8 cellular contexts compared by ENCODE assay signal in genomic region chr7:33905389-33906032, GRCh38. TPM values are rescaled to one million over a fixed set of nuclear protein-coding genes. Genes with fewer than 3 reads are reported as not detected.
A peak's percentile ranks its signal among the peaks of the same experiment; 100 is the strongest.
DNase-seq lines count a peak whose midpoint lies in the region; ATAC-seq and TF ChIP-seq lines count a peak whose summit lies in the region.

TSS of gene BMPER (plus strand) at chr7:33905539. CDS start at chr7:33905614, 75 bp downstream.

- H3K9me3 ChIP-seq in gastroesophageal sphincter = no peaks in the 10 kb centered on the region
- peaks cover 0 to 2% of the 10 kb centered on the region in 2 donors for H3K9me3 ChIP-seq in neuronal stem cell (replicated peaks in 1 of 2; ENCODE audit: control insufficient read depth in 2 of 2, insufficient read depth in 1 of 2, low read depth in 1 of 2, low read length in 2 of 2)

- H3K79me1 ChIP-seq in neuronal stem cell (ENCODE audit: low read depth, low read length) = no peaks in the 10 kb centered on the region

- H3K36me3 Mint-ChIP-seq in Calu3 (ENCODE audit: insufficient read depth, unreplicated experiment) = peaks cover 12% of the 10 kb centered on the region
- H3K36me3 Mint-ChIP-seq in IgD-negative memory B cell = peaks cover 3% of the 10 kb centered on the region

- no TSS peak for BruUV-seq in Calu3 (replicated peaks; lab: Mats Ljungman, UMichigan)

- no peaks in the 10 kb centered on the region for H3K9me3 Mint-ChIP-seq in Calu3 (ENCODE audit: low read depth, unreplicated experiment)
- no peaks in the 10 kb centered on the region for H3K9me3 Mint-ChIP-seq in IgD-negative memory B cell

- no peaks in the 10 kb centered on the region for H3K36me3 ChIP-seq in gastroesophageal sphincter
- no peaks in the 10 kb centered on the region for H3K36me3 ChIP-seq in neuronal stem cell (replicated peaks in 1 of 2; ENCODE audit: control insufficient read depth in 2 of 2, insufficient read depth in 2 of 2, low read length in 2 of 2)

- peak within 1 kb of the TSS; percentile 87 for H3K18ac ChIP-seq in neuronal stem cell (ENCODE audit: low read length)

- no peak for TF ChIP-seq EP300 in gastroesophageal sphincter (IDR thresholded peaks at IDR 0.05)

- no peak within 1 kb of the TSS for H2BK120ac ChIP-seq in neuronal stem cell (ENCODE audit: low read depth, low read length)

- peak within 1 kb of the TSS; percentile 94 for H3K14ac ChIP-seq in neuronal stem cell (ENCODE audit: low read length)

- H2BK15ac ChIP-seq in neuronal stem cell (ENCODE audit: low read length) = peak within 1 kb of the TSS; percentile 75

- no peak within 1 kb of the TSS for H3K4ac ChIP-seq in neuronal stem cell (ENCODE audit: low read length)

- intact Hi-C loops in Calu3 (cut with micrococcal nuclease; ENCODE audit: unreplicated experiment) = loop anchor here (2.0 kb wide), 1 partner anchor 27 kb away; no protein-coding TSS in a partner anchor

- peak within 1 kb of the TSS; percentile 73 for H3K4me3 Mint-ChIP-seq in Calu3 (ENCODE audit: low read depth, unreplicated experiment)
- H3K4me3 Mint-ChIP-seq in IgD-negative memory B cell = peak within 1 kb of the TSS in 3 of 4 donors; percentile 79 to 81 (median 81)

- H3K27ac ChIP-seq in gastroesophageal sphincter (peak within 1 kb of the TSS in 3 of 4 donors; percentile 2 to 78 (median 76)), neuronal stem cell (replicated peaks; ENCODE audit: low read length) (no peak within 1 kb of the TSS)

- H2AFZ ChIP-seq in neuronal stem cell (ENCODE audit: low read length) = peak within 1 kb of the TSS; percentile 97

- H2BK5ac ChIP-seq in neuronal stem cell (ENCODE audit: low read length) = no peak within 1 kb of the TSS

- no peak for ATAC-seq in gastroesophageal sphincter
- ATAC-seq in HG03378 (IDR thresholded peaks at IDR 0.05; ENCODE audit: unreplicated experiment) = no peak
- ATAC-seq in GM19351 (IDR thresholded peaks at IDR 0.05; ENCODE audit: unreplicated experiment) = no peak
- ATAC-seq in HG03439 (IDR thresholded peaks at IDR 0.05; ENCODE audit: unreplicated experiment) = no peak

- no peak within 1 kb of the TSS for H2AK5ac ChIP-seq in neuronal stem cell (ENCODE audit: low read depth, low read length)

- WGBS in gastroesophageal sphincter (ENCODE audit: low coverage in 1 of 2), 2 donors = 15% methylated on average over 6 of the region's 47 CpGs; no CpG with 5 or more reads in 1 of the 2 donors
- WGBS in neuronal stem cell (ENCODE audit: extremely low coverage in 2 of 2, insufficient read length in 2 of 2, insufficient replicate concordance in 1 of 2), 2 donors = no CpG with 5 or more reads among the region's 47 CpGs

- CTCF ChIA-PET in Calu3 (lab: Charles Lee) = interaction anchor here (0.7 to 2.1 kb wide), 6 partner anchors 10 to 720 kb away, joined by 4 to 13 read pairs (median 5); no protein-coding TSS in a partner anchor

- H3K4me3 ChIP-seq in gastroesophageal sphincter (peak within 1 kb of the TSS; percentile 55 to 76), neuronal stem cell (ENCODE audit: low read length in 2 of 2) (peak within 1 kb of the TSS; percentile 46 to 82)

- peak within 1 kb of the TSS; percentile 96 for H3K4me2 ChIP-seq in neuronal stem cell (ENCODE audit: insufficient read depth, low read length, poor library complexity, severe bottlenecking)

- peak; percentile 58 for DNase-seq in Calu3
- DNase-seq in activated CD4-positive, alpha-beta T cell treated with anti-CD3 and anti-CD28 coated beads, Interleukin-2, amount 50 U/mL, for 48 hours = peak; percentile 15 to 22
- peak; percentile 49 for DNase-seq in neuronal stem cell (ENCODE audit: low spot score)

- H3K4me1 Mint-ChIP-seq in Calu3 (ENCODE audit: low read depth, unreplicated experiment) = no peaks in the 10 kb centered on the region
- peaks cover 0 to 7% (median 4%) of the 10 kb centered on the region in 3 donors for H3K4me1 Mint-ChIP-seq in IgD-negative memory B cell

- TF ChIP-seq CTCF in Calu3 (IDR thresholded peaks at IDR 0.05; ENCODE audit: unreplicated experiment) (no peak), gastroesophageal sphincter (IDR thresholded peaks at IDR 0.05) (no peak)

- H3K27ac Mint-ChIP-seq in Calu3 (ENCODE audit: unreplicated experiment) (no peak within 1 kb of the TSS), IgD-negative memory B cell (no peak within 1 kb of the TSS)

- H3K27me3 ChIP-seq in gastroesophageal sphincter (peaks cover 9% of the 10 kb centered on the region), neuronal stem cell (ENCODE audit: control insufficient read depth in 3 of 3, insufficient read depth in 3 of 3, low read depth in 1 of 3, low read length in 3 of 3) (peaks cover 0 to 80% (median 16%) of the 10 kb centered on the region in 3 experiments)

- H3K4me1 ChIP-seq in gastroesophageal sphincter = peaks cover 0 to 25% (median 3%) of the 10 kb centered on the region in 3 donors
- peaks cover 6 to 8% of the 10 kb centered on the region in 2 donors for H3K4me1 ChIP-seq in neuronal stem cell (ENCODE audit: control insufficient read depth in 2 of 2, insufficient read depth in 1 of 2, low read depth in 1 of 2, low read length in 2 of 2)

- H4K91ac ChIP-seq in neuronal stem cell (ENCODE audit: low read depth, low read length, poor library complexity) = no peak within 1 kb of the TSS

- peaks cover 92% of the 10 kb centered on the region for H3K27me3 Mint-ChIP-seq in Calu3 (ENCODE audit: unreplicated experiment)
- H3K27me3 Mint-ChIP-seq in IgD-negative memory B cell = peaks cover 32% of the 10 kb centered on the region

- H3K23ac ChIP-seq in neuronal stem cell (ENCODE audit: low read depth, low read length, poor library complexity) = peak within 1 kb of the TSS; percentile 98

- H2BK12ac ChIP-seq in neuronal stem cell (ENCODE audit: low read length) = no peak within 1 kb of the TSS

- peak within 1 kb of the TSS; percentile 88 for H3K9ac ChIP-seq in neuronal stem cell (ENCODE audit: low read depth, low read length, poor library complexity)

- no peak within 1 kb of the TSS for H4K8ac ChIP-seq in neuronal stem cell (ENCODE audit: low read depth, low read length)

- TF ChIP-seq POLR2A in gastroesophageal sphincter (IDR thresholded peaks at IDR 0.05) = no peak

RNA-seq across cellular contexts. Expression of gene BMPER, which starts in this region (rescaled TPM):
- total RNA-seq in Calu3 (2022) (not detected in 2 replicates), gastroesophageal sphincter (10 to 100 TPM in 2 of 4 donors, 1 to 10 TPM in 2; 1.0 to 22.5 (median 12.0) TPM)
- not detected for polyA plus RNA-seq in IgD-negative memory B cell
- polyA plus RNA-seq in neuronal stem cell (2013, experiment 1 of 2) = 0.45 TPM
- 0.64 TPM for polyA plus RNA-seq in neuronal stem cell (2013, experiment 2 of 2)

Comparison
In these comparisons a context has a peak if more than half of its experiments do, and no peak if none do; other contexts are left out.
1. Peak in DNase-seq in Calu3; RNA of the gene not detected or under 1 TPM.